In the genomic region with DNA sequence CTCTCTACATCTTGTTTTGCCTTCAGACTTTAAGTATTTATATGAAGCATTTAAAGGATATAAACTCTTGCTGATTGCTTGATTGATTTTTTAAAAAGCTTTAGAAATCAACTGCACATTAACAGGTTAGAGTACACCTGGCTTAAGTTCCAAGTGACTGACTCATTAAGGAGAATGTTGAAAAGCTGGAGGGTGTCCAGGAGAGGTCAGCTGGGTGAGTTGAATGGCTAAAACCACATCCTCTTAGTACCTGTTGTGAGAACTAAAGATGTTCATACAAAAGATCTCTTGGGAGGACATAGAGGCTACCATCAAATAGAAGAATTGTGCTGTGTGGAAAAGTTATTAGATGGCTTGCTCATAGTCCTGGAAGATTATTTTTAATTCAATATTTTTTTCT, we compare ENCODE assay signal across 20 cellular contexts.
A peak's percentile ranks its signal among the peaks of the same experiment; 100 is the strongest.
DNase-seq lines count a peak whose midpoint lies in the region; ATAC-seq, FAIRE-seq and TF ChIP-seq lines count a peak whose summit lies in the region.
"Had no signal": no experiment of that assay in that cellular context is flagged by ENCODE, and none has a peak within 500 bp of the region (broad histone marks: within the 10 kb centered on the region; RNA-seq: fewer than 3 reads in every experiment).

No MANE protein-coding gene starts in this region.

- H3K4me3 ChIP-seq in thyroid gland (replicated peaks in 1 of 3): no peak overlapping the region
- H3K4me3 ChIP-seq in ascending aorta: no peak overlapping the region
- H3K4me3 ChIP-seq: HAP-1, SJCRH30, smooth muscle cell had no signal

- H3K36me3 ChIP-seq in thyroid gland: no peaks in the 10 kb centered on the region
- H3K36me3 ChIP-seq in ascending aorta: no peaks in the 10 kb centered on the region
- H3K36me3 ChIP-seq: BE2C, HAP-1, SJCRH30 had no signal

- H3K9me3 ChIP-seq in thyroid gland: no peaks in the 10 kb centered on the region
- H3K9me3 ChIP-seq in ascending aorta: peaks cover 0 to 7% of the 10 kb centered on the region in 2 donors
- H3K9me3 ChIP-seq: BE2C, SJCRH30 had no signal

- no peak for TF ChIP-seq POLR2A in thyroid gland (IDR thresholded peaks at IDR 0.05)

- H3K27me3 ChIP-seq in thyroid gland (no peaks in the 10 kb centered on the region), ascending aorta (no peaks in the 10 kb centered on the region)
- H3K27me3 ChIP-seq: BE2C, SJCRH30 had no signal

- ATAC-seq in esophagus mucosa (peak; percentile 73), GM18502 (IDR thresholded peaks at IDR 0.05; ENCODE audit: poor library complexity, unreplicated experiment) (no peak), HG02938 (IDR thresholded peaks at IDR 0.05; ENCODE audit: unreplicated experiment) (no peak)
- ATAC-seq: activated CD4-positive, CD25-positive, alpha-beta regulatory T cell treated with anti-CD3 and anti-CD28 coated beads, Interleukin-2, amount 50 U/mL, for 24 hours had no signal

- intact Hi-C loops in thyroid gland (cut with DNase I) (no loop called here), ascending aorta (cut with DNase I) (no loop called here)

- H3K27ac ChIP-seq in thyroid gland (no peak overlapping the region), ascending aorta (no peak overlapping the region)
- H3K27ac ChIP-seq: SJCRH30 had no signal

- no peak for TF ChIP-seq CTCF in thyroid gland (IDR thresholded peaks at IDR 0.05)
- no peak for TF ChIP-seq CTCF in ascending aorta (IDR thresholded peaks at IDR 0.05)

- FAIRE-seq in RCC 7860 (lab: Jason Lieb, UNC): no peak
- FAIRE-seq: frontal cortex, GM18507 had no signal

- peaks cover 0 to 12% of the 10 kb centered on the region in 2 donors for H3K4me1 ChIP-seq in thyroid gland
- H3K4me1 ChIP-seq in ascending aorta: no peaks in the 10 kb centered on the region
- H3K4me1 ChIP-seq: BE2C, SJCRH30 had no signal

- DNase-seq in HT1080 (ENCODE audit: low read depth): peak; percentile 83
- DNase-seq in RCC 7860 (ENCODE audit: low spot score): peak; percentile 28
- DNase-seq in thyroid gland: peak; percentile 81
- DNase-seq in ascending aorta (ENCODE audit: low spot score in 2 of 2): no peak
- DNase-seq: activated naive CD8-positive, alpha-beta T cell treated with anti-CD3 and anti-CD28 coated beads, Interleukin-2, amount 10 ng/mL, durations not matched to agents 7 days and 5 days; BE2C; mesendoderm; NCI-H1436 treated with DMSO at 0.1 percent for 48 hours; NCI-H345; SJCRH30; stimulated activated CD4-positive, alpha-beta T cell treated with anti-CD3 and anti-CD28 coated beads, Interleukin-4, amount 100 ng/mL, for 4 hours; stimulated activated CD8-positive, alpha-beta memory T cell treated with anti-CD3 and anti-CD28 coated beads, Interleukin-4, amount 100 ng/mL, for 48 hours had no signal

Comparison
In these comparisons a context has a peak if more than half of its experiments do, and no peak if none do; other contexts are left out.
1. DNase-seq: peak in HT1080 (single experiment), RCC 7860 (single experiment) and thyroid gland (2 of 2); none in ascending aorta (0 of 2).